ENCODE assay signal across 9 cellular contexts in genomic region chr10:75408512-75408881, GRCh38. TPM values are rescaled to one million over a fixed set of nuclear protein-coding genes. Genes with fewer than 3 reads are reported as not detected.
DNase-seq lines count a peak whose midpoint lies in the region; ATAC-seq, FAIRE-seq and TF ChIP-seq lines count a peak whose summit lies in the region.
"Had no signal": no experiment of that assay in that cellular context is flagged by ENCODE, and none has a peak within 500 bp of the region (broad histone marks: within the 10 kb centered on the region; RNA-seq: fewer than 3 reads in every experiment).

No MANE protein-coding gene starts in this region.

- ATAC-seq in GM18873 (IDR thresholded peaks at IDR 0.05; ENCODE audit: low FRiP score, unreplicated experiment) = no peak

- no peak for FAIRE-seq in keratinocyte (lab: Jason Lieb, UNC)

- dilution Hi-C loops in keratinocyte (cut with MboI; ENCODE audit: extremely low pct_ligation_motif_present, low sequenced_read_pairs) = no loop called here

- H4K20me1 ChIP-seq in keratinocyte (ENCODE audit: control insufficient read depth, extremely low read depth, insufficient read depth, low read length) = no peaks in the 10 kb centered on the region

- intact Hi-C loops in ascending aorta (cut with DNase I) = loop anchor here (2.0 to 10.0 kb wide), 4 partner anchors 59 to 986 kb away; no protein-coding TSS in a partner anchor
- intact Hi-C loops in posterior vena cava (cut with DNase I) = loop anchor here (10.0 kb wide), 3 partner anchors 246 to 896 kb away; no protein-coding TSS in a partner anchor

- DNase-seq in NOMO-1 treated with DMSO at 0.1 percent for 48 hours (lab: John Stamatoyannopoulos, UW; ENCODE audit: unreplicated experiment) (peak; percentile 59), NOMO-1 treated with dmso at 0.1 percent for 144 hours (lab: John Stamatoyannopoulos, UW; ENCODE audit: unreplicated experiment) (no peak), ascending aorta (ENCODE audit: low spot score in 2 of 2) (no peak), keratinocyte (ENCODE audit: low read depth, low spot score) (no peak), kidney glomerular epithelial cell (lab: John Stamatoyannopoulos, UW) (no peak), posterior vena cava (ENCODE audit: low spot score) (no peak)

- TF ChIP-seq CTCF in ascending aorta (IDR thresholded peaks at IDR 0.05) (no peak), keratinocyte (optimal IDR thresholded peaks at IDR 0.05 in 1 of 3, IDR thresholded peaks at IDR 0.05 in 1 of 3, conservative IDR thresholded peaks at IDR 0.05 in 1 of 3; ENCODE audit: extremely low read depth in 1 of 3, insufficient read depth in 2 of 3, low read length in 3 of 3) (no peak)

- H3K27me3 ChIP-seq in ascending aorta = no peaks in the 10 kb centered on the region
- H3K27me3 ChIP-seq in keratinocyte (ENCODE audit: control insufficient read depth, extremely low read depth, insufficient read depth, low read length) = no peaks in the 10 kb centered on the region
- peaks cover 0 to 11% (median 2%) of the 10 kb centered on the region in 5 donors for H3K27me3 ChIP-seq in subcutaneous abdominal adipose tissue (ENCODE audit: control insufficient read depth in 5 of 5, insufficient read depth in 4 of 5, low read length in 5 of 5)

- H3K9me1 ChIP-seq in keratinocyte (ENCODE audit: control insufficient read depth, extremely low read depth, insufficient read depth, low read length) = no peaks in the 10 kb centered on the region

- H3K36me3 ChIP-seq in ascending aorta = no peaks in the 10 kb centered on the region
- H3K36me3 ChIP-seq in keratinocyte (ENCODE audit: control insufficient read depth in 2 of 2, extremely low read depth in 1 of 2, insufficient read depth in 2 of 2, low read length in 2 of 2) = peaks cover 0 to 2% of the 10 kb centered on the region in 2 experiments
- H3K36me3 ChIP-seq in subcutaneous abdominal adipose tissue (ENCODE audit: control insufficient read depth in 5 of 5, insufficient read depth in 5 of 5, low read length in 5 of 5) = no peaks in the 10 kb centered on the region

- H3K9ac ChIP-seq in keratinocyte (ENCODE audit: control insufficient read depth, extremely low read depth, insufficient read depth, low read length) (peak overlapping the region; percentile 78), subcutaneous abdominal adipose tissue (ENCODE audit: low read length in 5 of 5) (peak overlapping the region in 4 of 5 donors; percentile 76 to 87 (median 84))

- H3K9me3 ChIP-seq in ascending aorta (no peaks in the 10 kb centered on the region), keratinocyte (ENCODE audit: control insufficient read depth, low read depth, low read length) (no peaks in the 10 kb centered on the region), subcutaneous abdominal adipose tissue (ENCODE audit: control insufficient read depth in 5 of 5, low read length in 5 of 5) (no peaks in the 10 kb centered on the region)

- H3K4me3 ChIP-seq in ascending aorta = peak overlapping the region; percentile 91 to 93
- H3K4me3 ChIP-seq in keratinocyte (ENCODE audit: control insufficient read depth in 2 of 3, extremely low read depth in 1 of 3, insufficient read depth in 2 of 3, low read depth in 1 of 3, low read length in 3 of 3) = peak overlapping the region; percentile 64 to 87 (median 74)
- peak overlapping the region; percentile 71 to 84 (median 77) for H3K4me3 ChIP-seq in subcutaneous abdominal adipose tissue (ENCODE audit: low read depth in 1 of 5, low read length in 5 of 5)

- H3K4me2 ChIP-seq in keratinocyte (ENCODE audit: control insufficient read depth, extremely low read depth, insufficient read depth, low read depth, low read length) = peak overlapping the region; percentile 85

- H3K27ac ChIP-seq in ascending aorta (peak overlapping the region; percentile 90), keratinocyte (ENCODE audit: control insufficient read depth, insufficient read depth, low read length) (peak overlapping the region; percentile 61), subcutaneous abdominal adipose tissue (ENCODE audit: low read depth, low read length) (peak overlapping the region; percentile 88)

- H3K79me2 ChIP-seq in keratinocyte (ENCODE audit: control insufficient read depth, insufficient read depth, low read length) = no peaks in the 10 kb centered on the region

- H3K4me1 ChIP-seq in ascending aorta (peaks cover 0 to 2% of the 10 kb centered on the region in 2 donors), keratinocyte (ENCODE audit: control insufficient read depth, extremely low read depth, insufficient read depth, low read length) (peaks cover 32% of the 10 kb centered on the region), subcutaneous abdominal adipose tissue (ENCODE audit: control insufficient read depth in 5 of 5, insufficient read depth in 5 of 5, low read length in 5 of 5) (peaks cover under 1 to 55% (median 52%) of the 10 kb centered on the region in 5 donors)

- H2AFZ ChIP-seq in keratinocyte (ENCODE audit: control insufficient read depth, low read length) = peak overlapping the region; percentile 26

RNA-seq across cellular contexts. Expression of gene ZNF503, which starts 6.9 kb away (rescaled TPM):
- total RNA-seq in ascending aorta (28.8 TPM), posterior vena cava (10 to 100 TPM; 27.9 to 36.0 TPM)
- 1.5 to 3.1 TPM (median 2.8 TPM) in 3 replicates for polyA plus RNA-seq in keratinocyte
- 5.3 TPM for polyA plus RNA-seq in keratinocyte (2011; ENCODE audit: low read depth)
- polyA plus RNA-seq in keratinocyte (2011; cell fraction: cytosol; rRNA removed) = 1.6 and 3.4 TPM in 2 replicates
- polyA plus RNA-seq in keratinocyte (2011; cell fraction: nucleus; rRNA removed) = 7.3 and 10.0 TPM in 2 replicates
- 8.2 and 11.6 TPM in 2 replicates for polyA plus RNA-seq in keratinocyte (2012; ENCODE audit: low replicate concordance)
- polyA minus RNA-seq in keratinocyte = 0.32 to 1.7 TPM (median 1.3 TPM) in 3 replicates
- polyA minus RNA-seq in keratinocyte (2011; cell fraction: cytosol; rRNA and poly(A)+ RNA removed) = 18.0 TPM
- polyA minus RNA-seq in keratinocyte (2011; cell fraction: nucleus; rRNA and poly(A)+ RNA removed) = 13.2 and 16.4 TPM in 2 replicates

RNA-seq across cellular contexts. Expression of gene LRMDA, which starts 22.9 kb away (rescaled TPM):
- total RNA-seq in ascending aorta (0.96 TPM), posterior vena cava (10 to 100 TPM; 14.4 to 18.0 TPM)
- 0.46 TPM in 1 of 3 replicates, not detected in the others for polyA plus RNA-seq in keratinocyte
- polyA plus RNA-seq in keratinocyte (2011; ENCODE audit: low read depth) = not detected
- 0.32 TPM in 1 of 2 replicates, not detected in the other for polyA plus RNA-seq in keratinocyte (2011; cell fraction: cytosol; rRNA removed)
- 0.60 TPM in 1 of 2 replicates, not detected in the other for polyA plus RNA-seq in keratinocyte (2011; cell fraction: nucleus; rRNA removed)
- polyA plus RNA-seq in keratinocyte (2012; ENCODE audit: low replicate concordance) = not detected in 2 replicates
- 1.0 TPM in 1 of 3 replicates, not detected in the others for polyA minus RNA-seq in keratinocyte
- not detected for polyA minus RNA-seq in keratinocyte (2011; cell fraction: cytosol; rRNA and poly(A)+ RNA removed)
- 2.6 TPM in 1 of 2 replicates, not detected in the other for polyA minus RNA-seq in keratinocyte (2011; cell fraction: nucleus; rRNA and poly(A)+ RNA removed)
- total RNA-seq: activated CD8-positive, alpha-beta memory T cell treated with anti-CD3 and anti-CD28 coated beads for 36 hours had no signal
